23 cellular contexts compared by ENCODE assay signal in the genomic region with DNA sequence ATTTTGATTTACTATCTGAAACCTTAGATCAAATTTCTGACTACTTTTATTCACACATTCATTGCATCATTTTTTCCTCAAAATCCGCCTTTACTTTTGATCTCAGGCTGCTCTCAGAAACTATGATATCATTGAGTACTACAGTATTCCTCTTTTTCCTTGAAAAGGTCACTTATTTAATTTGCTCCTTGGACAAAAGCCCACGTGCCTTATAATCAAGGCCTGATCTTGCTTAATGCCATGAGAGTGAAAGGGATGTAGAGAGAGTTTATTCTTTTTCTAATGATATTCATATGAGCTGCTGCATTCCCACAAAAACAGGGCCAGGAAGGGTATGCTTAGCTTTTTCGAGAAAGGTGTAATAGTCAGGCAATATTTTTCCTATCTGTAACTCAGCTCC.
"Had no signal": no experiment of that assay in that cellular context is flagged by ENCODE, and none has a peak within 500 bp of the region (broad histone marks: within the 10 kb centered on the region; RNA-seq: fewer than 3 reads in every experiment).

No MANE protein-coding gene starts in this region.

- H3K27me3 Mint-ChIP-seq: naive thymus-derived CD8-positive, alpha-beta T cell had no signal

- H3K9me3 Mint-ChIP-seq: neural progenitor cell had no signal

- H3K9ac ChIP-seq: neural progenitor cell had no signal

- DNase-seq: activated CD4-positive, alpha-beta T cell treated with anti-CD3 and anti-CD28 coated beads for 4 hours; activated CD4-positive, alpha-beta T cell treated with anti-CD3 and anti-CD28 coated beads, Interleukin-2, amount 50 U/mL, for 4 hours; activated naive CD4-positive, alpha-beta T cell; activated T-cell treated with anti-CD3 and anti-CD28 coated beads for 4 hours; activated T-cell treated with anti-CD3 and anti-CD28 coated beads, Interleukin-2, amount 50 U/mL, for 72 hours; anterior cingulate cortex; body of pancreas; effector memory CD4-positive, alpha-beta T cell; foreskin melanocyte; heart right ventricle; midbrain; naive thymus-derived CD8-positive, alpha-beta T cell; stimulated activated CD4-positive, alpha-beta T cell treated with anti-CD3 and anti-CD28 coated beads, Interleukin-15, amount 100 ng/mL, for 24 hours; stimulated activated CD4-positive, alpha-beta T cell treated with anti-CD3 and anti-CD28 coated beads, Interleukin-2, amount 100 ng/mL, for 24 hours; stimulated activated naive CD8-positive, alpha-beta T cell treated with anti-CD3 and anti-CD28 coated beads, Interleukin-15, Interleukin-2, amounts not matched to agents 100 U/mL and 50 U/mL, for 24 hours; testis; transverse colon had no signal

- H3K4me2 ChIP-seq: neural progenitor cell had no signal

- H3K27ac ChIP-seq: body of pancreas, cardiac muscle cell, coronary artery, dorsolateral prefrontal cortex, heart right ventricle, neural progenitor cell, right atrium auricular region, testis, transverse colon had no signal

- H3K27ac Mint-ChIP-seq: activated naive CD4-positive, alpha-beta T cell treated with anti-CD3 and anti-CD28 coated beads, Interleukin-2, amount 50 U/mL, for 72 hours; activated T-cell treated with anti-CD3 and anti-CD28 coated beads, Interleukin-2, amount 50 U/mL, for 72 hours; neural progenitor cell had no signal

- H2AFZ ChIP-seq: neural progenitor cell had no signal

- H3K27me3 ChIP-seq: heart right ventricle, neural progenitor cell, right atrium auricular region, testis, transverse colon had no signal

- H3K4me1 ChIP-seq: body of pancreas, heart right ventricle, neural progenitor cell, right atrium auricular region, testis, transverse colon had no signal

- H3K4me3 Mint-ChIP-seq: activated T-cell treated with anti-CD3 and anti-CD28 coated beads, Interleukin-2, amount 50 U/mL, for 72 hours; naive thymus-derived CD8-positive, alpha-beta T cell; neural progenitor cell had no signal

- H3K36me3 ChIP-seq: cardiac muscle cell, heart right ventricle, neural progenitor cell, right atrium auricular region, transverse colon had no signal

- ATAC-seq: activated naive CD4-positive, alpha-beta T cell treated with anti-CD3 and anti-CD28 coated beads, Interleukin-2, amount 50 U/mL, for 72 hours; activated T-cell treated with anti-CD3 and anti-CD28 coated beads, Interleukin-2, amount 50 U/mL, for 72 hours; body of pancreas; heart right ventricle; naive thymus-derived CD8-positive, alpha-beta T cell; stimulated activated naive CD8-positive, alpha-beta T cell treated with anti-CD3 and anti-CD28 coated beads, Interleukin-15, Interleukin-2, amounts not matched to agents 100 U/mL and 50 U/mL, for 24 hours had no signal

- H3K4me3 ChIP-seq: body of pancreas, cardiac muscle cell, coronary artery, dorsolateral prefrontal cortex, heart right ventricle, neural progenitor cell, right atrium auricular region, testis, transverse colon had no signal

- H3K9me3 ChIP-seq: body of pancreas, heart right ventricle, right atrium auricular region, testis, transverse colon had no signal

- H3K4me1 Mint-ChIP-seq: neural progenitor cell had no signal

- H3K36me3 Mint-ChIP-seq: activated naive CD4-positive, alpha-beta T cell treated with anti-CD3 and anti-CD28 coated beads, Interleukin-2, amount 50 U/mL, for 72 hours; naive thymus-derived CD8-positive, alpha-beta T cell; neural progenitor cell had no signal
